Comparison of ENCODE assay signal across 16 cellular contexts in genomic region chr12:104571328-104571727, GRCh38.
DNase-seq lines count a peak whose midpoint lies in the region; ATAC-seq, FAIRE-seq and TF ChIP-seq lines count a peak whose summit lies in the region.
"Had no signal": no experiment of that assay in that cellular context is flagged by ENCODE, and none has a peak within 500 bp of the region (broad histone marks: within the 10 kb centered on the region; RNA-seq: fewer than 3 reads in every experiment).

No MANE protein-coding gene starts in this region.

- no peaks in the 10 kb centered on the region for H3K36me3 ChIP-seq in endodermal cell (ENCODE audit: control insufficient read depth, insufficient read depth, low read length)
- H3K36me3 ChIP-seq: sigmoid colon had no signal

- TF ChIP-seq CTCF in endodermal cell (conservative IDR thresholded peaks at IDR 0.05) = no peak

- H3K4me1 Mint-ChIP-seq in naive B cell (peaks cover 62 to 79% (median 75%) of the 10 kb centered on the region in 3 donors), endodermal cell (peaks cover 8% of the 10 kb centered on the region)

- 94 to 97% methylated on average over 8 of the region's 8 CpGs for WGBS in endodermal cell (ENCODE audit: insufficient coverage in 1 of 2, insufficient read length in 1 of 2), 2 experiments

- H3K4me3 ChIP-seq in endodermal cell (ENCODE audit: low read length) = no peak overlapping the region
- H3K4me3 ChIP-seq: sigmoid colon had no signal

- H3K9ac ChIP-seq in endodermal cell (ENCODE audit: extremely low read depth, low read length, poor library complexity, severe bottlenecking) = no peak overlapping the region

- DNase-seq in GM12891 (ENCODE audit: insufficient read length, low spot score) (no peak), NCI-H510A treated with DMSO at 0.1 percent for 48 hours (lab: John Stamatoyannopoulos, UW) (peak; percentile 88), naive B cell (peak; percentile 80), endodermal cell (no peak)
- DNase-seq: activated T-cell treated with anti-CD3 and anti-CD28 coated beads for 4 hours; naive thymus-derived CD8-positive, alpha-beta T cell; NCI-H146; NCI-H82; SIG-M5; sigmoid colon had no signal

- peaks cover 0 to 6% of the 10 kb centered on the region in 2 donors for H3K36me3 Mint-ChIP-seq in naive B cell
- peaks cover 10% of the 10 kb centered on the region for H3K36me3 Mint-ChIP-seq in endodermal cell (ENCODE audit: low read depth)

- peaks cover 12% of the 10 kb centered on the region for H3K9me3 ChIP-seq in endodermal cell (ENCODE audit: control insufficient read depth, low read length)
- H3K9me3 ChIP-seq: sigmoid colon had no signal

- H3K27me3 Mint-ChIP-seq in naive B cell (no peaks in the 10 kb centered on the region), endodermal cell (ENCODE audit: insufficient read depth) (no peaks in the 10 kb centered on the region)
- H3K27me3 Mint-ChIP-seq: naive thymus-derived CD8-positive, alpha-beta T cell had no signal

- H3K4me1 ChIP-seq in endodermal cell (ENCODE audit: control insufficient read depth, insufficient read depth, low read length) = no peaks in the 10 kb centered on the region

- H3K27ac ChIP-seq in endodermal cell (ENCODE audit: low read depth, low read length) = no peak overlapping the region
- H3K27ac ChIP-seq: sigmoid colon had no signal

- H3K27ac Mint-ChIP-seq in naive B cell = peak overlapping the region; percentile 89 to 100 (median 96)
- H3K27ac Mint-ChIP-seq in endodermal cell = no peak overlapping the region
- H3K27ac Mint-ChIP-seq: WTC11 had no signal

- peak overlapping the region; percentile 50 to 88 (median 80) for H3K4me3 Mint-ChIP-seq in naive B cell
- no peak overlapping the region for H3K4me3 Mint-ChIP-seq in endodermal cell
- H3K4me3 Mint-ChIP-seq: WTC11 had no signal

- peak; percentile 35 for ATAC-seq in GM21619 (IDR thresholded peaks at IDR 0.05; ENCODE audit: unreplicated experiment)
- ATAC-seq in naive B cell (ENCODE audit: low read depth in 2 of 2) = peak; percentile 57 to 58
- ATAC-seq in GM21526 (IDR thresholded peaks at IDR 0.05; ENCODE audit: low FRiP score, unreplicated experiment) = no peak
- no peak for ATAC-seq in HG03378 (IDR thresholded peaks at IDR 0.05; ENCODE audit: unreplicated experiment)
- ATAC-seq: left lobe of liver, WTC11 had no signal

- H3K9me3 Mint-ChIP-seq in naive B cell (no peaks in the 10 kb centered on the region), endodermal cell (peaks cover 8% of the 10 kb centered on the region)

- peak; percentile 77 for FAIRE-seq in GM12891 (lab: Jason Lieb, UNC)
- FAIRE-seq: H54 had no signal

- no peak for TF ChIP-seq POLR2A in GM12891 (IDR thresholded peaks at IDR 0.05; ENCODE audit: low read depth, low read length)

- no peaks in the 10 kb centered on the region for H3K27me3 ChIP-seq in endodermal cell (ENCODE audit: control insufficient read depth, insufficient read depth, low read length, poor library complexity, severe bottlenecking)
- H3K27me3 ChIP-seq: sigmoid colon had no signal

TF ChIP-seq in GM12891, 5 proteins besides CTCF, POLR2A, EP300 and RAD21:
- TF ChIP-seq POLR2AphosphoS5 (IDR thresholded peaks at IDR 0.05; ENCODE audit: low read depth, low read length) (no peak), SPI1 (IDR thresholded peaks at IDR 0.05; ENCODE audit: low read depth, low read length) (peak; percentile 91)

Comparison
In these comparisons a context has a peak if more than half of its experiments do, and no peak if none do; other contexts are left out.
1. DNase-seq: peak in NCI-H510A treated with DMSO at 0.1 percent for 48 hours (single experiment) and naive B cell (single experiment); none in GM12891 (single experiment) and endodermal cell (single experiment).
2. ATAC-seq: peak in GM21619 (single experiment) and naive B cell (2 of 2); none in GM21526 (single experiment) and HG03378 (single experiment).